Comparison of ENCODE assay signal across 8 cellular contexts in the genomic region with DNA sequence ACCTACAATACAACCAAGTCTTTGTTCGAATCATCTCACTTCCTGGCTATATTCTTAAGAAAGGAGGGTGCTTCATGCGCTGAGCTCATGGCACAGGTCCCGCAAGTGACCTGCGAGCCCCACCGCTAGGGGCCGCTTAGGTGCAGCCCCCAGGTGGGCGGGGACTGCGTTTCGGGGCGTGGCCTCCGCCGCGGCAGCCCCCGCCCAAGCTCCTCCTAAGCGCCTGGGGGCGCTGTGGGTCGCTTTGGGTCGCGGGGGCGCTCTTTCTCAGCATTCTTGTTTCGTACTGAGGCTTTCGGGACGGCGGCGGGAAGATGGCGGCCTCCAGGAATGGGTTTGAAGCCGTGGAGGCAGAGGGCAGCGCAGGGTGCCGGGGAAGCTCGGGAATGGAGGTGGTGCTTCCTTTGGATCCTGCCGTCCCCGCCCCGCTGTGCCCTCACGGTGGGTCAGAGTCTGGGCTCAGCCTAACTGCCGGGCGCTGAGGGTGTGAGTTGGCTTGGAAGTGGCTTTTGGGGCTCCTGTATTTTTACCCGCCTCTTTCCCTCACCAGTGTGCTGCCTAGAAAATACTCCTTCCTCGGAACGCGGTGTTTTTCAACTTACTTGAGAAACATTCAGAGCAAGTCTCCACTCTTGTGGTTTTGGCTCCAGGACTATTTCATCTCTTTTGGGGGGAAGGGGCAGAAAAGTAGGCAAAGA. TPM values are rescaled to one million over a fixed set of nuclear protein-coding genes. Genes with fewer than 3 reads are reported as not detected.
DNase-seq lines count a peak whose midpoint lies in the region; ATAC-seq, FAIRE-seq and TF ChIP-seq lines count a peak whose summit lies in the region.

A gene with protein sequence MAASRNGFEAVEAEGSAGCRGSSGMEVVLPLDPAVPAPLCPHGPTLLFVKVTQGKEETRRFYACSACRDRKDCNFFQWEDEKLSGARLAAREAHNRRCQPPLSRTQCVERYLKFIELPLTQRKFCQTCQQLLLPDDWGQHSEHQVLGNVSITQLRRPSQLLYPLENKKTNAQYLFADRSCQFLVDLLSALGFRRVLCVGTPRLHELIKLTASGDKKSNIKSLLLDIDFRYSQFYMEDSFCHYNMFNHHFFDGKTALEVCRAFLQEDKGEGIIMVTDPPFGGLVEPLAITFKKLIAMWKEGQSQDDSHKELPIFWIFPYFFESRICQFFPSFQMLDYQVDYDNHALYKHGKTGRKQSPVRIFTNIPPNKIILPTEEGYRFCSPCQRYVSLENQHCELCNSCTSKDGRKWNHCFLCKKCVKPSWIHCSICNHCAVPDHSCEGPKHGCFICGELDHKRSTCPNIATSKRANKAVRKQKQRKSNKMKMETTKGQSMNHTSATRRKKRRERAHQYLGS (plus strand): TSS at position 279 of the 698 bp plus-strand sequence. CDS start 36 bp downstream, at position 315.

- peak within 1 kb of the TSS; percentile 79 to 98 (median 96) for H3K4me3 ChIP-seq in HepG2 (replicated peaks in 1 of 3; ENCODE audit: insufficient read depth in 1 of 3, low read depth in 2 of 3, low read length in 3 of 3)

- 0% methylated on average over 13 of the region's 40 CpGs for WGBS in HepG2 (ENCODE audit: low lambda C conversion rate)

- H3K4me1 ChIP-seq in HepG2 (ENCODE audit: insufficient read depth, low read length), result peaks cover 46% of the 10 kb centered on the region

- CTCF ChIA-PET in HepG2 (lab: Yijun Ruan, JAX; ENCODE audit: low intra/inter-chr PET ratio, low total read pairs), result interaction anchor here (0.9 to 1.9 kb wide), 3 partner anchors 54 to 132 kb away, joined by 3 to 6 read pairs (median 6); no protein-coding TSS in a partner anchor

- FAIRE-seq in HepG2 (lab: Jason Lieb, UNC), result no peak

- TF ChIP-seq POLR2A in HepG2 (IDR thresholded peaks at IDR 0.05; ENCODE audit: insufficient read depth in 1 of 2, low read depth in 2 of 2, low read length in 2 of 2), result peak; percentile 79 to 85

- no peaks in the 10 kb centered on the region for H4K20me1 ChIP-seq in HepG2 (ENCODE audit: insufficient read depth, low read length)

- TF ChIP-seq EP300 in HepG2 (IDR thresholded peaks at IDR 0.05; ENCODE audit: low read depth in 2 of 2, low read length in 2 of 2) (peak; percentile 57 to 60; a peak in 3 of 4 replicates), HepG2 (CRISPR knock-in tag; IDR thresholded peaks at IDR 0.05; ENCODE audit: borderline replicate concordance) (peak; percentile 44; the same call in 1 of the 2 replicates)

- DNase-seq in NCI-H526 (lab: John Stamatoyannopoulos, UW) (peak; percentile 57 to 90), cortex of kidney (lab: John Stamatoyannopoulos, UW) (peak; percentile 17), HepG2 (ENCODE audit: low spot score) (peak; percentile 77)
- peak; percentile 89 for DNase-seq in activated CD4-positive, alpha-beta T cell treated with anti-CD3 and anti-CD28 coated beads for 48 hours
- peak; percentile 86 for DNase-seq in stimulated activated CD4-positive, alpha-beta T cell treated with anti-CD3 and anti-CD28 coated beads, Interleukin-4, amount 100 ng/mL, for 1 hour

- H3K27me3 ChIP-seq in HepG2 (ENCODE audit: control insufficient read depth in 1 of 2, insufficient read depth in 2 of 2, low read length in 2 of 2), result no peaks in the 10 kb centered on the region

- POLR2A ChIA-PET in HepG2 (lab: Yijun Ruan, JAX), result interaction anchor here (0.8 to 1.9 kb wide), 11 partner anchors 9 to 153 kb away, joined by 3 to 12 read pairs (median 6); a partner anchor contains a TSS

- H3K9ac ChIP-seq in HepG2 (ENCODE audit: insufficient read depth, low read depth, low read length), result peak within 1 kb of the TSS; percentile 92

- H2AFZ ChIP-seq in HepG2 (ENCODE audit: low read length), result peak within 1 kb of the TSS; percentile 52

- 0 out of 5 replicates have a peak, but pooled peaks cover 2 to 3% of the 10 kb centered on the region in 2 experiments for H3K36me3 ChIP-seq in HepG2 (replicated peaks in 1 of 2; ENCODE audit: control insufficient read depth in 1 of 2, insufficient read depth in 2 of 2, low read length in 2 of 2)

- H3K4me2 ChIP-seq in HepG2 (ENCODE audit: low read depth, low read length), result peak within 1 kb of the TSS; percentile 87

- in situ Hi-C loops in HepG2 (cut with HindIII; ENCODE audit: extremely low pct_ligation_motif_present, low pct_unique_long_range_greater_than_20kb), result loop anchor here (5.0 kb wide), 1 partner anchor 75 kb away; no protein-coding TSS in a partner anchor

- intact Hi-C loops in HepG2 (cut with micrococcal nuclease; ENCODE audit: unreplicated experiment), result loop anchor here (2.0 kb wide), 3 partner anchors 54 to 132 kb away; a partner anchor contains a TSS

- H3K9me3 ChIP-seq in HepG2 (ENCODE audit: low read length), result no peaks in the 10 kb centered on the region

- H3K27ac ChIP-seq in C4-2B (peak within 1 kb of the TSS; percentile 72), HepG2 (ENCODE audit: extremely low read length, insufficient read depth, low read length) (peak within 1 kb of the TSS; percentile 92)

- ATAC-seq in GM19324 (IDR thresholded peaks at IDR 0.05; ENCODE audit: low FRiP score, unreplicated experiment) (peak; percentile 90), HG03469 (IDR thresholded peaks at IDR 0.05; ENCODE audit: unreplicated experiment) (peak; percentile 78), HepG2 (peak; percentile 93)

- H3K79me2 ChIP-seq in HepG2 (ENCODE audit: insufficient read depth, low read length), result peaks cover 22% of the 10 kb centered on the region

- BruUV-seq in HepG2 (replicated peaks; lab: Mats Ljungman, UMichigan), result TSS peak; percentile 66

- TF ChIP-seq CTCF in C4-2B (conservative IDR thresholded peaks at IDR 0.05) (peak; percentile 100), HepG2 (CRISPR knock-in tag; IDR thresholded peaks at IDR 0.05) (peak; percentile 99)

- peak; percentile 78 for TF ChIP-seq RAD21 in HepG2 (CRISPR knock-in tag; IDR thresholded peaks at IDR 0.05)

TF ChIP-seq in HepG2, 621 proteins besides CTCF, POLR2A, EP300 and RAD21 (continues in another document):
- TF ChIP-seq ZNF644 (CRISPR knock-in tag; IDR thresholded peaks at IDR 0.05; ENCODE audit: low read depth) (peak; percentile 73), ZNF34 (CRISPR knock-in tag; IDR thresholded peaks at IDR 0.05; ENCODE audit: borderline replicate concordance) (peak; percentile 82; the same call in 1 of the 2 replicates), FOXA1 (IDR thresholded peaks at IDR 0.05) (no peak), FOXA1 (CRISPR knock-in tag; IDR thresholded peaks at IDR 0.05) (peak; percentile 24), ZSCAN31 (CRISPR knock-in tag; IDR thresholded peaks at IDR 0.05; ENCODE audit: low read depth) (peak; percentile 87; the same call in 1 of the 2 replicates), TAF1 (CRISPR knock-in tag; IDR thresholded peaks at IDR 0.05) (peak; percentile 93), TBX2 (CRISPR knock-in tag; IDR thresholded peaks at IDR 0.05; ENCODE audit: borderline replicate concordance) (peak; percentile 75), ZBTB7A (CRISPR knock-in tag; IDR thresholded peaks at IDR 0.05) (no peak), ZNF615 (CRISPR knock-in tag; IDR thresholded peaks at IDR 0.05; ENCODE audit: borderline replicate concordance) (peak; percentile 93)
- TF ChIP-seq, protein P1, sequence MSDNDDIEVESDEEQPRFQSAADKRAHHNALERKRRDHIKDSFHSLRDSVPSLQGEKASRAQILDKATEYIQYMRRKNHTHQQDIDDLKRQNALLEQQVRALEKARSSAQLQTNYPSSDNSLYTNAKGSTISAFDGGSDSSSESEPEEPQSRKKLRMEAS (IDR thresholded peaks at IDR 0.05), result peak; percentile 60; the same call in 1 of the 2 replicates
- TF ChIP-seq, protein P2, sequence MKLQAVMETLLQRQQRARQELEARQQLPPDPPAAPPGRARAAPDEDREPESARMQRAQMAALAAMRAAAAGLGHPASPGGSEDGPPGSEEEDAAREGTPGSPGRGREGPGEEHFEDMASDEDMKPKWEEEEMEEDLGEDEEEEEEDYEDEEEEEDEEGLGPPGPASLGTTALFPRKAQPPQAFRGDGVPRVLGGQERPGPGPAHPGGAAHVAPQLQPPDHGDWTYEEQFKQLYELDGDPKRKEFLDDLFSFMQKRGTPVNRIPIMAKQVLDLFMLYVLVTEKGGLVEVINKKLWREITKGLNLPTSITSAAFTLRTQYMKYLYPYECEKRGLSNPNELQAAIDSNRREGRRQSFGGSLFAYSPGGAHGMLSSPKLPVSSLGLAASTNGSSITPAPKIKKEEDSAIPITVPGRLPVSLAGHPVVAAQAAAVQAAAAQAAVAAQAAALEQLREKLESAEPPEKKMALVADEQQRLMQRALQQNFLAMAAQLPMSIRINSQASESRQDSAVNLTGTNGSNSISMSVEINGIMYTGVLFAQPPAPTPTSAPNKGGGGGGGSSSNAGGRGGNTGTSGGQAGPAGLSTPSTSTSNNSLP (IDR thresholded peaks at IDR 0.05; ENCODE audit: low read depth, low read length), result peak; percentile 70
- TF ChIP-seq, protein P3, sequence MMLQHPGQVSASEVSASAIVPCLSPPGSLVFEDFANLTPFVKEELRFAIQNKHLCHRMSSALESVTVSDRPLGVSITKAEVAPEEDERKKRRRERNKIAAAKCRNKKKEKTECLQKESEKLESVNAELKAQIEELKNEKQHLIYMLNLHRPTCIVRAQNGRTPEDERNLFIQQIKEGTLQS (CRISPR knock-in tag; IDR thresholded peaks at IDR 0.05), result peak; percentile 29; the same call in 1 of the 2 replicates

RNA-seq across cellular contexts. Expression of the gene that starts here (rescaled TPM):
- 15.0 and 16.9 TPM in 2 replicates for total RNA-seq in HepG2 (2016; rRNA removed; fragmentation: Illumina TruSeq; extraction: Trizol)
- total RNA-seq in HepG2 (2016; cell fraction: cytosol; rRNA removed; fragmentation: Illumina TruSeq; extraction: Trizol; ENCODE audit: low read depth), result 12.1 and 12.6 TPM in 2 replicates
- 14.8 and 16.4 TPM in 2 replicates for total RNA-seq in HepG2 (2016; cell fraction: insoluble cytoplasmic fraction; rRNA removed; fragmentation: Illumina TruSeq; extraction: Trizol)
- 6.9 and 9.6 TPM in 2 replicates for total RNA-seq in HepG2 (2016; cell fraction: membrane; rRNA removed; fragmentation: Illumina TruSeq; extraction: Trizol)
- 17.4 and 19.8 TPM in 2 replicates for total RNA-seq in HepG2 (2016; cell fraction: nucleus; rRNA removed; fragmentation: Illumina TruSeq; extraction: Trizol)
- 10.4 and 13.2 TPM in 2 replicates for polyA plus RNA-seq in HepG2 (2011; rRNA removed)
- 6.0 and 7.9 TPM in 2 replicates for polyA plus RNA-seq in HepG2 (2011; cell fraction: cytosol; rRNA removed)
- polyA plus RNA-seq in HepG2 (2011; cell fraction: nucleus; rRNA removed), result 7.9 and 11.6 TPM in 2 replicates
- 6.0 and 7.5 TPM in 2 replicates for polyA plus RNA-seq in HepG2 (2012)
- 0.93 and 1.2 TPM in 2 replicates for polyA plus RNA-seq in HepG2 (2016; cell fraction: cytosol; fragmentation: Illumina TruSeq; extraction: Trizol; ENCODE audit: low read depth)
- 13.4 and 14.0 TPM in 2 replicates for polyA plus RNA-seq in HepG2 (2016; cell fraction: insoluble cytoplasmic fraction; fragmentation: Illumina TruSeq; extraction: Trizol; ENCODE audit: low read depth)
- polyA plus RNA-seq in HepG2 (2016; cell fraction: membrane; fragmentation: Illumina TruSeq; extraction: Trizol; ENCODE audit: low read depth), result 2.5 and 2.6 TPM in 2 replicates
- 18.4 and 20.1 TPM in 2 replicates for polyA plus RNA-seq in HepG2 (2016; cell fraction: nucleus; fragmentation: Illumina TruSeq; extraction: Trizol; ENCODE audit: insufficient read depth, low read depth)
- polyA minus RNA-seq in HepG2 (2011; rRNA and poly(A)+ RNA removed; ENCODE audit: low replicate concordance), result 8.2 and 9.8 TPM in 2 replicates
- 6.8 and 9.1 TPM in 2 replicates for polyA minus RNA-seq in HepG2 (2011; cell fraction: cytosol; rRNA and poly(A)+ RNA removed)
- 54.5 and 56.7 TPM in 2 replicates for polyA minus RNA-seq in HepG2 (2011; cell fraction: nucleus; rRNA and poly(A)+ RNA removed)

Comparison
In these comparisons a context has a peak if more than half of its experiments do, and no peak if none do; other contexts are left out.
1. Peak in every context shown above with its lines: DNase-seq, ATAC-seq, H3K4me3 ChIP-seq and H3K27ac ChIP-seq.
2. DNase-seq: peak in every context shown above with its lines; median percentile 89 in activated CD4-positive, alpha-beta T cell treated with anti-CD3 and anti-CD28 coated beads for 48 hours; 86 in stimulated activated CD4-positive, alpha-beta T cell treated with anti-CD3 and anti-CD28 coated beads, Interleukin-4, amount 100 ng/mL, for 1 hour; 77 in HepG2; 74 in NCI-H526; 17 in cortex of kidney.